In genomic region chr5:139903805-139904565, GRCh38 we compare ENCODE assay signal across 8 cellular contexts.
A peak's percentile ranks its signal among the peaks of the same experiment; 100 is the strongest.
DNase-seq lines count a peak whose midpoint lies in the region; ATAC-seq lines count a peak whose summit lies in the region.

No MANE protein-coding gene starts in this region.

- peak overlapping the region; percentile 40 for H3K4me3 ChIP-seq in trophoblast cell (ENCODE audit: low read depth, low read length)

- no peak overlapping the region for H3K9ac ChIP-seq in trophoblast cell (ENCODE audit: low read length)

- no peak overlapping the region for H4K91ac ChIP-seq in trophoblast cell (ENCODE audit: low read depth, low read length)

- WGBS in trophoblast cell (ENCODE audit: extremely low coverage, insufficient coverage, insufficient read length), result no CpG with 5 or more reads among the region's 88 CpGs

- no peaks in the 10 kb centered on the region for H3K79me1 ChIP-seq in trophoblast cell (ENCODE audit: low read length)

- no peak overlapping the region for H2BK12ac ChIP-seq in trophoblast cell (ENCODE audit: low read length)

- H4K8ac ChIP-seq in trophoblast cell (ENCODE audit: low read depth, low read length), result no peak overlapping the region

- H3K79me2 ChIP-seq in trophoblast cell (ENCODE audit: control insufficient read depth, insufficient read depth, low read length, poor library complexity), result no peaks in the 10 kb centered on the region

- no peak overlapping the region for H2BK120ac ChIP-seq in trophoblast cell (ENCODE audit: insufficient read depth, low read length, poor library complexity)

- H3K23ac ChIP-seq in trophoblast cell (ENCODE audit: low read length), result no peak overlapping the region

- no peak overlapping the region for H3K4ac ChIP-seq in trophoblast cell (ENCODE audit: low read depth, low read length)

- peaks cover 52% of the 10 kb centered on the region for H3K27me3 ChIP-seq in trophoblast cell (ENCODE audit: insufficient read depth, low read length)

- H2AK5ac ChIP-seq in trophoblast cell (ENCODE audit: low read length), result no peak overlapping the region

- peak; percentile 6 for DNase-seq in stimulated activated CD4-positive, alpha-beta T cell treated with anti-CD3 and anti-CD28 coated beads, Interleukin-4, amount 100 ng/mL, for 1 hour
- DNase-seq in stimulated activated CD4-positive, alpha-beta T cell treated with anti-CD3 and anti-CD28 coated beads, Interleukin-12 subunit alpha, Interleukin-12 subunit beta, amount 100 ng/mL, for 4 hours, result no peak
- DNase-seq in activated CD8-positive, alpha-beta memory T cell treated with anti-CD3 and anti-CD28 coated beads, Interleukin-2, amount 50 U/mL, for 4 hours, result peak; percentile 14
- DNase-seq in left cardiac atrium (peak; percentile 29), trophoblast cell (peak in 1 of 2 donors; percentile 14), HuH-7.5 (ENCODE audit: low spot score) (no peak), NCI-H146 (lab: John Stamatoyannopoulos, UW) (no peak)

- peak overlapping the region; percentile 73 for H3K4me2 ChIP-seq in trophoblast cell (ENCODE audit: low read length)

- H3K9me3 ChIP-seq in trophoblast cell (ENCODE audit: insufficient read depth, low read depth, low read length), result peaks cover 12% of the 10 kb centered on the region

- no peak overlapping the region for H2BK5ac ChIP-seq in trophoblast cell (ENCODE audit: low read depth, low read length, poor library complexity)

- peak overlapping the region; percentile 21 for H2AFZ ChIP-seq in trophoblast cell (ENCODE audit: insufficient read depth, low read length, poor library complexity)

- H3K27ac ChIP-seq in trophoblast cell (ENCODE audit: low read depth, low read length), result no peak overlapping the region

- ATAC-seq in left cardiac atrium, result peak; percentile 73 to 80
- no peak for ATAC-seq in GM21526 (IDR thresholded peaks at IDR 0.05; ENCODE audit: low FRiP score, unreplicated experiment)

- intact Hi-C loops in left cardiac atrium (cut with DNase I), result no loop called here

- no peak overlapping the region for H4K12ac ChIP-seq in trophoblast cell (ENCODE audit: low read depth, low read length)

- no peak overlapping the region for H3K14ac ChIP-seq in trophoblast cell (ENCODE audit: low read length)

- H3K36me3 ChIP-seq in trophoblast cell (ENCODE audit: control insufficient read depth in 1 of 2, insufficient read depth in 2 of 2, low read length in 2 of 2), result no peaks in the 10 kb centered on the region

- H3K18ac ChIP-seq in trophoblast cell (ENCODE audit: low read length), result no peak overlapping the region

- peaks cover 2 to 15% of the 10 kb centered on the region in 2 experiments for H3K4me1 ChIP-seq in trophoblast cell (ENCODE audit: control insufficient read depth in 1 of 2, insufficient read depth in 2 of 2, low read length in 2 of 2)

Comparison
In these comparisons a context has a peak if more than half of its experiments do, and no peak if none do; other contexts are left out.
1. DNase-seq: peak in stimulated activated CD4-positive, alpha-beta T cell treated with anti-CD3 and anti-CD28 coated beads, Interleukin-4, amount 100 ng/mL, for 1 hour (single experiment), activated CD8-positive, alpha-beta memory T cell treated with anti-CD3 and anti-CD28 coated beads, Interleukin-2, amount 50 U/mL, for 4 hours (single experiment) and left cardiac atrium (single experiment); none in stimulated activated CD4-positive, alpha-beta T cell treated with anti-CD3 and anti-CD28 coated beads, Interleukin-12 subunit alpha, Interleukin-12 subunit beta, amount 100 ng/mL, for 4 hours (single experiment), HuH-7.5 (single experiment) and NCI-H146 (single experiment).